Comparison of ENCODE assay signal across 16 cellular contexts in the genomic region with DNA sequence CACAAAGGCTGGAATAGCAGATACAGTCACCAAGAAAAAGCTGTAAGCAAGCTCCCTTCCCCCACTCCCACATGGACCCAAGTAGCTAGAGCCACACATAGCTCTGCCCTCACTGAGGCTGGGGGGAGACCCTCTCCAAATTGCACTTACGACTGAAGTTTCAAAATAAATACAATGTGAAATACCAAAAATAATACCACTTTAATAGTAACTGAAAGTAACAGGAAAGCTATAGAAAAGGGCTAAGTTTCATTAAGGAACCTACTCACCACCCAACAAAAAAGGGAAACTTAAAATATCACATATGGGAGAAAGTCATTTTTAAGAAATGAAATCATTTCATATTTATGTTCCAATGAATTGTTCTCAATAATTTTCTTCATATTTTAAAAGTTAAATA.
DNase-seq lines count a peak whose midpoint lies in the region; ATAC-seq and TF ChIP-seq lines count a peak whose summit lies in the region.
"Had no signal": no experiment of that assay in that cellular context is flagged by ENCODE, and none has a peak within 500 bp of the region (broad histone marks: within the 10 kb centered on the region; RNA-seq: fewer than 3 reads in every experiment).

No MANE protein-coding gene starts in this region.

- CTCF ChIA-PET in OCI-LY7 (lab: Charles Lee; ENCODE audit: unreplicated experiment), result no interaction called here

- H3K27ac ChIP-seq in BLaER1, result peak overlapping the region; percentile 87
- peak overlapping the region; percentile 69 for H3K27ac ChIP-seq in OCI-LY7 (ENCODE audit: low read depth, low read length, poor library complexity, severe bottlenecking)
- H3K27ac ChIP-seq: C4-2B, HL-60 had no signal

- H3K4me1 ChIP-seq in BLaER1, result peaks cover 63% of the 10 kb centered on the region
- H3K4me1 ChIP-seq in OCI-LY7 (ENCODE audit: insufficient read depth, low read length, poor library complexity, severe bottlenecking), result peaks cover 48% of the 10 kb centered on the region

- peaks cover 0 to 8% of the 10 kb centered on the region in 2 donors for H3K36me3 Mint-ChIP-seq in naive B cell
- H3K36me3 Mint-ChIP-seq: CD8-positive, alpha-beta memory T cell had no signal

- no peaks in the 10 kb centered on the region for H3K27me3 Mint-ChIP-seq in naive B cell
- H3K27me3 Mint-ChIP-seq: CD8-positive, alpha-beta memory T cell had no signal

- POLR2A ChIA-PET in OCI-LY7 (lab: Charles Lee), result interaction anchor here (0.7 to 1.5 kb wide), 2 partner anchors 13 to 53 kb away, joined by 3 read pairs; no protein-coding TSS in a partner anchor

- no peak overlapping the region for H2AFZ ChIP-seq in OCI-LY7 (ENCODE audit: low read length)

- H3K4me3 Mint-ChIP-seq in naive B cell, result peak overlapping the region; percentile 6 to 87 (median 66)
- H3K4me3 Mint-ChIP-seq: CD8-positive, alpha-beta memory T cell; H9 had no signal

- H3K27me3 ChIP-seq in BLaER1, result no peaks in the 10 kb centered on the region

- peaks cover 37 to 59% (median 57%) of the 10 kb centered on the region in 3 donors for H3K4me1 Mint-ChIP-seq in naive B cell
- H3K4me1 Mint-ChIP-seq: CD8-positive, alpha-beta memory T cell had no signal

- intact Hi-C loops in OCI-LY7 (cut with micrococcal nuclease; ENCODE audit: unreplicated experiment), result no loop called here

- H3K9me3 Mint-ChIP-seq in naive B cell, result peaks cover 1 to 8% (median 4%) of the 10 kb centered on the region in 7 donors
- H3K9me3 Mint-ChIP-seq: H9 had no signal

- DNase-seq in OCI-LY7 (ENCODE audit: low spot score) (no peak), naive B cell (no peak), HK-2 (ENCODE audit: unreplicated experiment) (no peak), NCI-H69 (lab: John Stamatoyannopoulos, UW) (no peak)
- no peak for DNase-seq in activated CD4-positive, alpha-beta T cell treated with anti-CD3 and anti-CD28 coated beads for 4 hours
- DNase-seq: 8988T; AML-193; CD8-positive, alpha-beta memory T cell; DMS53; GF-D8; GOT3; H9 had no signal

- H4K20me1 ChIP-seq in BLaER1 (no peaks in the 10 kb centered on the region), OCI-LY7 (ENCODE audit: insufficient read depth, low read length) (no peaks in the 10 kb centered on the region)

- H3K36me3 ChIP-seq in BLaER1, result no peaks in the 10 kb centered on the region
- no peaks in the 10 kb centered on the region for H3K36me3 ChIP-seq in OCI-LY7 (ENCODE audit: insufficient read depth, low read length)

- H3K9ac ChIP-seq in BLaER1, result no peak overlapping the region

- H3K4me2 ChIP-seq in BLaER1 (peak overlapping the region; percentile 95), OCI-LY7 (ENCODE audit: low read length) (peak overlapping the region; percentile 56)

- H3K27ac Mint-ChIP-seq in naive B cell, result peak overlapping the region in 5 of 6 donors; percentile 53 to 96 (median 87)
- H3K27ac Mint-ChIP-seq: CD8-positive, alpha-beta memory T cell; H9 had no signal

- no peaks in the 10 kb centered on the region for H3K79me2 ChIP-seq in OCI-LY7 (ENCODE audit: insufficient read depth, low read depth, low read length)

- ATAC-seq in GM18868 (IDR thresholded peaks at IDR 0.05; ENCODE audit: unreplicated experiment), result peak; percentile 23
- no peak for ATAC-seq in naive B cell (ENCODE audit: low read depth in 2 of 2)

- no peaks in the 10 kb centered on the region for H3K9me2 ChIP-seq in OCI-LY7 (ENCODE audit: insufficient read depth, low read length)

- peaks cover 2% of the 10 kb centered on the region for H3K9me3 ChIP-seq in BLaER1
- no peaks in the 10 kb centered on the region for H3K9me3 ChIP-seq in OCI-LY7 (ENCODE audit: low read length)

- no TSS peak for BruUV-seq in OCI-LY7 (replicated peaks; lab: Mats Ljungman, UMichigan)

- H3K4me3 ChIP-seq in BLaER1, result peak overlapping the region; percentile 53; the same call in 1 of the 2 replicates
- no peak overlapping the region for H3K4me3 ChIP-seq in OCI-LY7 (ENCODE audit: low read depth, low read length, poor library complexity, severe bottlenecking)

- TF ChIP-seq CTCF in OCI-LY7 (conservative IDR thresholded peaks at IDR 0.05; ENCODE audit: low read length), result no peak
